Comparison of ENCODE assay signal across 1 cellular context in genomic region chr7:85025312-85025756, GRCh38.
TF ChIP-seq lines count a peak whose summit lies in the region.

No MANE protein-coding gene starts in this region.

TF ChIP-seq in GM12878, 131 proteins besides CTCF, POLR2A, EP300 and RAD21 (continued from another document):
- TF ChIP-seq, protein P1, sequence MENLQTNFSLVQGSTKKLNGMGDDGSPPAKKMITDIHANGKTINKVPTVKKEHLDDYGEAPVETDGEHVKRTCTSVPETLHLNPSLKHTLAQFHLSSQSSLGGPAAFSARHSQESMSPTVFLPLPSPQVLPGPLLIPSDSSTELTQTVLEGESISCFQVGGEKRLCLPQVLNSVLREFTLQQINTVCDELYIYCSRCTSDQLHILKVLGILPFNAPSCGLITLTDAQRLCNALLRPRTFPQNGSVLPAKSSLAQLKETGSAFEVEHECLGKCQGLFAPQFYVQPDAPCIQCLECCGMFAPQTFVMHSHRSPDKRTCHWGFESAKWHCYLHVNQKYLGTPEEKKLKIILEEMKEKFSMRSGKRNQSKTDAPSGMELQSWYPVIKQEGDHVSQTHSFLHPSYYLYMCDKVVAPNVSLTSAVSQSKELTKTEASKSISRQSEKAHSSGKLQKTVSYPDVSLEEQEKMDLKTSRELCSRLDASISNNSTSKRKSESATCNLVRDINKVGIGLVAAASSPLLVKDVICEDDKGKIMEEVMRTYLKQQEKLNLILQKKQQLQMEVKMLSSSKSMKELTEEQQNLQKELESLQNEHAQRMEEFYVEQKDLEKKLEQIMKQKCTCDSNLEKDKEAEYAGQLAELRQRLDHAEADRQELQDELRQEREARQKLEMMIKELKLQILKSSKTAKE (IDR thresholded peaks at IDR 0.05; ENCODE audit: low read depth, poor library complexity, severe bottlenecking), result no peak
- TF ChIP-seq IKZF2 (IDR thresholded peaks at IDR 0.05) (no peak), ZBED1 (IDR thresholded peaks at IDR 0.05; ENCODE audit: borderline replicate concordance) (no peak), RFX5 (IDR thresholded peaks at IDR 0.05; ENCODE audit: low read depth, low read length) (no peak), IRF3 (IDR thresholded peaks at IDR 0.05) (no peak), HDAC6 (IDR thresholded peaks at IDR 0.05; ENCODE audit: unreplicated experiment) (no peak), ZNF622 (IDR thresholded peaks at IDR 0.05) (no peak), KAT2A (conservative IDR thresholded peaks at IDR 0.05; ENCODE audit: control insufficient read depth, low read depth, low read length) (no peak), KLF5 (IDR thresholded peaks at IDR 0.05; ENCODE audit: partially characterized antibody) (no peak)
